Comparison of ENCODE assay signal across 2 cellular contexts in the genomic region with DNA sequence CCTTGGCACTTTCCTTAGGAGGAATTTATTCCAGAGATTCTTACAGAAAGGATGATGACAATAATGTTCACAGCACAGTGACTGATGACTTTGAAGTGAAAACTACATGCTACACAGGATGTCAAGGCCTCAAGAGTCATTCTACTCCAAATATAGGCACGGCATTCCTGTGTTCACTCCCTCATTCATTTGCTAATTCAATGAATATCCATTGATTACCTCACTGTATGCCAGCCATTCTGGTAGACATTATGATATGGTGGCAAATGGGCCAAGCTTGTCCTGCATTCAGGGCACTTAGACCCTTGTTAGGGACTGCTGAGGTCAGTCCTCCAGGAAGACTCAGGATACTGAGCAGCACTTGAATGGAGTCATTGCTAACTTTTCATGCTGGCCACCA.
TF ChIP-seq lines count a peak whose summit lies in the region.

No MANE protein-coding gene starts in this region.

TF ChIP-seq in GM23338, 12 proteins besides CTCF, POLR2A, EP300 and RAD21:
- TF ChIP-seq NANOG (IDR thresholded peaks at IDR 0.05; ENCODE audit: borderline replicate concordance) (no peak), ZNF331 (CRISPR knock-in tag; IDR thresholded peaks at IDR 0.05; ENCODE audit: low read depth) (no peak)

TF ChIP-seq in H1, 55 proteins besides CTCF, POLR2A, EP300 and RAD21:
- TF ChIP-seq SIRT6 (IDR thresholded peaks at IDR 0.05; ENCODE audit: low read length) (no peak), TCF12 (IDR thresholded peaks at IDR 0.05; ENCODE audit: low read depth, low read length) (no peak), SRF (IDR thresholded peaks at IDR 0.05; ENCODE audit: low read depth, low read length) (peak; percentile 59; the same call in 1 of the 2 replicates), SIN3A (conservative IDR thresholded peaks at IDR 0.05 in 1 of 2, IDR thresholded peaks at IDR 0.05 in 1 of 2; ENCODE audit: low read depth in 1 of 2, low read length in 2 of 2) (no peak), FOSL1 (IDR thresholded peaks at IDR 0.05; ENCODE audit: insufficient read depth, low read depth, low read length) (no peak), NRF1 (IDR thresholded peaks at IDR 0.05; ENCODE audit: low read depth, low read length) (no peak), KDM4A (IDR thresholded peaks at IDR 0.05; ENCODE audit: low read depth, low read length, severe bottlenecking) (no peak), EZH2 (IDR thresholded peaks at IDR 0.05; ENCODE audit: low read depth, low read length, severe bottlenecking) (no peak), CBX5 (IDR thresholded peaks at IDR 0.05; ENCODE audit: low read depth, low read length) (no peak), YY1 (IDR thresholded peaks at IDR 0.05; ENCODE audit: low read depth, low read length) (peak; percentile 66; the same call in 1 of the 2 replicates), TAF1 (IDR thresholded peaks at IDR 0.05; ENCODE audit: low read depth, low read length) (no peak), TBP (IDR thresholded peaks at IDR 0.05; ENCODE audit: low read depth, low read length) (no peak)
- TF ChIP-seq, protein P1, sequence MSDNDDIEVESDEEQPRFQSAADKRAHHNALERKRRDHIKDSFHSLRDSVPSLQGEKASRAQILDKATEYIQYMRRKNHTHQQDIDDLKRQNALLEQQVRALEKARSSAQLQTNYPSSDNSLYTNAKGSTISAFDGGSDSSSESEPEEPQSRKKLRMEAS (IDR thresholded peaks at IDR 0.05), result no peak
